Comparison of ENCODE assay signal across 1 cellular context in genomic region chr16:30378236-30379164, GRCh38.
TF ChIP-seq lines count a peak whose summit lies in the region.

No MANE protein-coding gene starts in this region.

TF ChIP-seq in SK-N-SH treated with all-trans-retinoic acid at 6 μM for 48 hours, 23 proteins besides CTCF, POLR2A, EP300 and RAD21 (continued from another document):
- TF ChIP-seq, protein P1, sequence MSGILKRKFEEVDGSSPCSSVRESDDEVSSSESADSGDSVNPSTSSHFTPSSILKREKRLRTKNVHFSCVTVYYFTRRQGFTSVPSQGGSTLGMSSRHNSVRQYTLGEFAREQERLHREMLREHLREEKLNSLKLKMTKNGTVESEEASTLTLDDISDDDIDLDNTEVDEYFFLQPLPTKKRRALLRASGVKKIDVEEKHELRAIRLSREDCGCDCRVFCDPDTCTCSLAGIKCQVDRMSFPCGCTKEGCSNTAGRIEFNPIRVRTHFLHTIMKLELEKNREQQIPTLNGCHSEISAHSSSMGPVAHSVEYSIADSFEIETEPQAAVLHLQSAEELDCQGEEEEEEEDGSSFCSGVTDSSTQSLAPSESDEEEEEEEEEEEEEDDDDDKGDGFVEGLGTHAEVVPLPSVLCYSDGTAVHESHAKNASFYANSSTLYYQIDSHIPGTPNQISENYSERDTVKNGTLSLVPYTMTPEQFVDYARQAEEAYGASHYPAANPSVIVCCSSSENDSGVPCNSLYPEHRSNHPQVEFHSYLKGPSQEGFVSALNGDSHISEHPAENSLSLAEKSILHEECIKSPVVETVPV (CRISPR knock-in tag; IDR thresholded peaks at IDR 0.05), result no peak
- no peak for TF ChIP-seq ZNF8 (CRISPR knock-in tag; IDR thresholded peaks at IDR 0.05)
- no peak for TF ChIP-seq GLIS3 (CRISPR knock-in tag; IDR thresholded peaks at IDR 0.05)
- TF ChIP-seq BACH2 (CRISPR knock-in tag; IDR thresholded peaks at IDR 0.05; ENCODE audit: borderline replicate concordance), result no peak
- TF ChIP-seq ZNF565 (CRISPR knock-in tag; conservative IDR thresholded peaks at IDR 0.05; ENCODE audit: low read depth), result no peak
